1 cellular context compared by ENCODE assay signal in genomic region chr11:96506953-96507354, GRCh38.
TF ChIP-seq lines count a peak whose summit lies in the region.

No MANE protein-coding gene starts in this region.

TF ChIP-seq in GM23338, 12 proteins besides CTCF, POLR2A, EP300 and RAD21 (continued from another document):
- TF ChIP-seq ZNF462 (CRISPR knock-in tag; IDR thresholded peaks at IDR 0.05) (no peak), EZH2 (IDR thresholded peaks at IDR 0.05; ENCODE audit: low read depth, unreplicated experiment) (no peak)
